1 cellular context compared by ENCODE assay signal in genomic region chr14:68337279-68337678, GRCh38.
TF ChIP-seq lines count a peak whose summit lies in the region.

No MANE protein-coding gene starts in this region.

TF ChIP-seq in GM12878, 131 proteins besides CTCF, POLR2A, EP300 and RAD21 (continued from another document and continues in another):
- TF ChIP-seq ZBTB33 (IDR thresholded peaks at IDR 0.05) (no peak), SREBF1 (IDR thresholded peaks at IDR 0.05; ENCODE audit: low read length) (no peak), NR2C1 (IDR thresholded peaks at IDR 0.05) (no peak), CUX1 (IDR thresholded peaks at IDR 0.05; ENCODE audit: insufficient replicate concordance, low read depth, low read length) (no peak), ELK1 (IDR thresholded peaks at IDR 0.05; ENCODE audit: low read depth, low read length) (no peak), IKZF2 (IDR thresholded peaks at IDR 0.05) (peak; percentile 67 to 75; a peak in 3 of 4 replicates), ZBTB4 (CRISPR knock-in tag; IDR thresholded peaks at IDR 0.05) (no peak), MEF2B (IDR thresholded peaks at IDR 0.05; ENCODE audit: partially characterized antibody, poor library complexity, severe bottlenecking) (peak; percentile 69), USF1 (IDR thresholded peaks at IDR 0.05; ENCODE audit: borderline replicate concordance, extremely low read length, insufficient read depth, low read depth, low read length) (no peak), RUNX3 (IDR thresholded peaks at IDR 0.05; ENCODE audit: low read length) (peak; percentile 88), ETV6 (conservative IDR thresholded peaks at IDR 0.05 in 1 of 2, IDR thresholded peaks at IDR 0.05 in 1 of 2; ENCODE audit: borderline replicate concordance in 1 of 2, low read depth in 1 of 2) (peak in 1 of 2 experiments; percentile 27; a peak in 1 of 4 replicates), E2F4 (IDR thresholded peaks at IDR 0.05; ENCODE audit: low read depth, low read length) (no peak), IKZF1 (conservative IDR thresholded peaks at IDR 0.05) (peak; percentile 65), CBX3 (IDR thresholded peaks at IDR 0.05; ENCODE audit: borderline replicate concordance, low read depth) (no peak), YBX1 (IDR thresholded peaks at IDR 0.05) (no peak), POU2F2 (IDR thresholded peaks at IDR 0.05; ENCODE audit: borderline replicate concordance, low read depth, low read length) (no peak), MEF2A (IDR thresholded peaks at IDR 0.05; ENCODE audit: insufficient read depth, low read depth, low read length) (peak; percentile 85), RFX5 (IDR thresholded peaks at IDR 0.05; ENCODE audit: low read depth, low read length) (no peak), ZNF384 (IDR thresholded peaks at IDR 0.05; ENCODE audit: borderline replicate concordance, low read depth, low read length) (no peak), PBX3 (IDR thresholded peaks at IDR 0.05; ENCODE audit: insufficient replicate concordance, low read depth, low read length) (no peak), REST (IDR thresholded peaks at IDR 0.05; ENCODE audit: low read depth, low read length) (no peak), BRCA1 (IDR thresholded peaks at IDR 0.05; ENCODE audit: low read depth, low read length) (no peak), ZNF687 (IDR thresholded peaks at IDR 0.05) (no peak), SPI1 (IDR thresholded peaks at IDR 0.05; ENCODE audit: borderline replicate concordance, insufficient read depth, low read depth, low read length) (0 out of 2 replicates have a peak, but pooled peaks have one; percentile 21), RELB (IDR thresholded peaks at IDR 0.05; ENCODE audit: low read depth) (0 out of 2 replicates have a peak, but pooled peaks have one; percentile 31), SMAD1 (IDR thresholded peaks at IDR 0.05; ENCODE audit: low read depth, partially characterized antibody) (no peak), SIX5 (IDR thresholded peaks at IDR 0.05; ENCODE audit: low read depth, low read length, severe bottlenecking) (no peak)
